Comparison of ENCODE assay signal across 1 cellular context in the genomic region with DNA sequence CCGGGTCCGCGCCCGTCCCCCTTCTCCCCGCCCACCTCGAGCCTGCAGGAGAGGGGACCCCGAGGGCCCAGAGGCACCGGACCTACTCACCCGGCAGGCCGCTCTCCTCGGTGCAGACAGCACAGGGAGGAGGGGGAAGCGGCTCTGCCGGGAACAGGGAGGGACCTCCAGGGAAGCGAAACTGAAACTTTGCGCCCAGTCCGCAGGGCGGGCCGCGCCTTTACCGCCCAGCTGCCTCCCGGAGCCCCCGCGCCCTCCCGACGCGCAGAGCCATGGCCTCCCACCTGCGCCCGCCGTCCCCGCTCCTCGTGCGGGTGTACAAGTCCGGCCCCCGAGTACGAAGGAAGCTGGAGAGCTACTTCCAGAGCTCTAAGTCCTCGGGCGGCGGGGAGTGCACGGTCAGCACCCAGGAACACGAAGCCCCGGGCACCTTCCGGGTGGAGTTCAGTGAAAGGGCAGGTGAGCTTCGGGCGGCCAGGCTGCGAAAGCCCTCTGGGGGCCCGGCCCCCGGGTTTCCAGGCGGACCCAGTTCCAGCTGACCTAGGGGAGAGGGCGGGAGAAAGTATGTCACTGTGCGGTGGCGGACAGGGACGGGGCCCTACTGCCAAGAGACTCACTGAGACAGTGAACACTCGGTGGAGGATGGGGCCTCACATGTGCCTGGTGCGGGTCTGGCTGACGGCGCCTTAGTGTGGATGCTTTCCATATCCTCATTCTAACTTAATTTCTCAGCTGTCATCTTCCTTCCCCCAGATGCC.
TF ChIP-seq lines count a peak whose summit lies in the region.

A gene (plus strand): TSS at position 184 of the 758 bp plus-strand sequence. CDS start 89 bp downstream, at position 273.
A gene (minus strand): TSS at position 146 of the 758 bp plus-strand sequence. CDS start 4,680 bp downstream, outside the sequence.

TF ChIP-seq in HepG2, 621 proteins besides CTCF, POLR2A, EP300 and RAD21 (continued from another document and continues in another):
- TF ChIP-seq, protein P1, sequence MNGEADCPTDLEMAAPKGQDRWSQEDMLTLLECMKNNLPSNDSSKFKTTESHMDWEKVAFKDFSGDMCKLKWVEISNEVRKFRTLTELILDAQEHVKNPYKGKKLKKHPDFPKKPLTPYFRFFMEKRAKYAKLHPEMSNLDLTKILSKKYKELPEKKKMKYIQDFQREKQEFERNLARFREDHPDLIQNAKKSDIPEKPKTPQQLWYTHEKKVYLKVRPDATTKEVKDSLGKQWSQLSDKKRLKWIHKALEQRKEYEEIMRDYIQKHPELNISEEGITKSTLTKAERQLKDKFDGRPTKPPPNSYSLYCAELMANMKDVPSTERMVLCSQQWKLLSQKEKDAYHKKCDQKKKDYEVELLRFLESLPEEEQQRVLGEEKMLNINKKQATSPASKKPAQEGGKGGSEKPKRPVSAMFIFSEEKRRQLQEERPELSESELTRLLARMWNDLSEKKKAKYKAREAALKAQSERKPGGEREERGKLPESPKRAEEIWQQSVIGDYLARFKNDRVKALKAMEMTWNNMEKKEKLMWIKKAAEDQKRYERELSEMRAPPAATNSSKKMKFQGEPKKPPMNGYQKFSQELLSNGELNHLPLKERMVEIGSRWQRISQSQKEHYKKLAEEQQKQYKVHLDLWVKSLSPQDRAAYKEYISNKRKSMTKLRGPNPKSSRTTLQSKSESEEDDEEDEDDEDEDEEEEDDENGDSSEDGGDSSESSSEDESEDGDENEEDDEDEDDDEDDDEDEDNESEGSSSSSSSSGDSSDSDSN (CRISPR knock-in tag; IDR thresholded peaks at IDR 0.05): peak; percentile 97
- TF ChIP-seq, protein P2, sequence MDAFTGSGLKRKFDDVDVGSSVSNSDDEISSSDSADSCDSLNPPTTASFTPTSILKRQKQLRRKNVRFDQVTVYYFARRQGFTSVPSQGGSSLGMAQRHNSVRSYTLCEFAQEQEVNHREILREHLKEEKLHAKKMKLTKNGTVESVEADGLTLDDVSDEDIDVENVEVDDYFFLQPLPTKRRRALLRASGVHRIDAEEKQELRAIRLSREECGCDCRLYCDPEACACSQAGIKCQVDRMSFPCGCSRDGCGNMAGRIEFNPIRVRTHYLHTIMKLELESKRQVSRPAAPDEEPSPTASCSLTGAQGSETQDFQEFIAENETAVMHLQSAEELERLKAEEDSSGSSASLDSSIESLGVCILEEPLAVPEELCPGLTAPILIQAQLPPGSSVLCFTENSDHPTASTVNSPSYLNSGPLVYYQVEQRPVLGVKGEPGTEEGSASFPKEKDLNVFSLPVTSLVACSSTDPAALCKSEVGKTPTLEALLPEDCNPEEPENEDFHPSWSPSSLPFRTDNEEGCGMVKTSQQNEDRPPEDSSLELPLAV (CRISPR knock-in tag; conservative IDR thresholded peaks at IDR 0.05; ENCODE audit: low read depth): no peak
- TF ChIP-seq, protein P3, sequence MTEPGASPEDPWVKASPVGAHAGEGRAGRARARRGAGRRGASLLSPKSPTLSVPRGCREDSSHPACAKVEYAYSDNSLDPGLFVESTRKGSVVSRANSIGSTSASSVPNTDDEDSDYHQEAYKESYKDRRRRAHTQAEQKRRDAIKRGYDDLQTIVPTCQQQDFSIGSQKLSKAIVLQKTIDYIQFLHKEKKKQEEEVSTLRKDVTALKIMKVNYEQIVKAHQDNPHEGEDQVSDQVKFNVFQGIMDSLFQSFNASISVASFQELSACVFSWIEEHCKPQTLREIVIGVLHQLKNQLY (CRISPR knock-in tag; IDR thresholded peaks at IDR 0.05): no peak
- TF ChIP-seq MED8 (CRISPR knock-in tag; IDR thresholded peaks at IDR 0.05; ENCODE audit: insufficient replicate concordance): peak; percentile 74
- 0 out of 2 replicates have a peak, but pooled peaks have one; percentile 10 for TF ChIP-seq RARG (CRISPR knock-in tag; IDR thresholded peaks at IDR 0.05; ENCODE audit: low read depth)
- no peak for TF ChIP-seq ZNF496 (CRISPR knock-in tag; IDR thresholded peaks at IDR 0.05; ENCODE audit: insufficient replicate concordance)
- TF ChIP-seq, protein P4, sequence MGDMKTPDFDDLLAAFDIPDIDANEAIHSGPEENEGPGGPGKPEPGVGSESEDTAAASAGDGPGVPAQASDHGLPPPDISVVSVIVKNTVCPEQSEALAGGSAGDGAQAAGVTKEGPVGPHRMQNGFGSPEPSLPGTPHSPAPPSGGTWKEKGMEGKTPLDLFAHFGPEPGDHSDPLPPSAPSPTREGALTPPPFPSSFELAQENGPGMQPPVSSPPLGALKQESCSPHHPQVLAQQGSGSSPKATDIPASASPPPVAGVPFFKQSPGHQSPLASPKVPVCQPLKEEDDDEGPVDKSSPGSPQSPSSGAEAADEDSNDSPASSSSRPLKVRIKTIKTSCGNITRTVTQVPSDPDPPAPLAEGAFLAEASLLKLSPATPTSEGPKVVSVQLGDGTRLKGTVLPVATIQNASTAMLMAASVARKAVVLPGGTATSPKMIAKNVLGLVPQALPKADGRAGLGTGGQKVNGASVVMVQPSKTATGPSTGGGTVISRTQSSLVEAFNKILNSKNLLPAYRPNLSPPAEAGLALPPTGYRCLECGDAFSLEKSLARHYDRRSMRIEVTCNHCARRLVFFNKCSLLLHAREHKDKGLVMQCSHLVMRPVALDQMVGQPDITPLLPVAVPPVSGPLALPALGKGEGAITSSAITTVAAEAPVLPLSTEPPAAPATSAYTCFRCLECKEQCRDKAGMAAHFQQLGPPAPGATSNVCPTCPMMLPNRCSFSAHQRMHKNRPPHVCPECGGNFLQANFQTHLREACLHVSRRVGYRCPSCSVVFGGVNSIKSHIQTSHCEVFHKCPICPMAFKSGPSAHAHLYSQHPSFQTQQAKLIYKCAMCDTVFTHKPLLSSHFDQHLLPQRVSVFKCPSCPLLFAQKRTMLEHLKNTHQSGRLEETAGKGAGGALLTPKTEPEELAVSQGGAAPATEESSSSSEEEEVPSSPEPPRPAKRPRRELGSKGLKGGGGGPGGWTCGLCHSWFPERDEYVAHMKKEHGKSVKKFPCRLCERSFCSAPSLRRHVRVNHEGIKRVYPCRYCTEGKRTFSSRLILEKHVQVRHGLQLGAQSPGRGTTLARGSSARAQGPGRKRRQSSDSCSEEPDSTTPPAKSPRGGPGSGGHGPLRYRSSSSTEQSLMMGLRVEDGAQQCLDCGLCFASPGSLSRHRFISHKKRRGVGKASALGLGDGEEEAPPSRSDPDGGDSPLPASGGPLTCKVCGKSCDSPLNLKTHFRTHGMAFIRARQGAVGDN (CRISPR knock-in tag; IDR thresholded peaks at IDR 0.05): peak; percentile 97
- peak; percentile 67; the same call in 1 of the 2 replicates for TF ChIP-seq ZSCAN20 (CRISPR knock-in tag; IDR thresholded peaks at IDR 0.05; ENCODE audit: borderline replicate concordance)
- peak; percentile 46; the same call in 1 of the 2 replicates for TF ChIP-seq NR2C2 (CRISPR knock-in tag; IDR thresholded peaks at IDR 0.05; ENCODE audit: borderline replicate concordance)
- TF ChIP-seq ZMYM4 (CRISPR knock-in tag; IDR thresholded peaks at IDR 0.05): peak; percentile 54
- TF ChIP-seq RAD51 (IDR thresholded peaks at IDR 0.05; ENCODE audit: borderline replicate concordance): no peak
- no peak for TF ChIP-seq ZNF83 (CRISPR knock-in tag; IDR thresholded peaks at IDR 0.05; ENCODE audit: borderline replicate concordance)
- TF ChIP-seq ZBTB38 (CRISPR knock-in tag; IDR thresholded peaks at IDR 0.05): peak; percentile 56; the same call in 1 of the 2 replicates
- no peak for TF ChIP-seq ZNF660 (CRISPR knock-in tag; IDR thresholded peaks at IDR 0.05; ENCODE audit: borderline replicate concordance, low read depth)
- TF ChIP-seq POLR2AphosphoS5 (IDR thresholded peaks at IDR 0.05; ENCODE audit: low read depth, low read length): 0 out of 2 replicates have a peak, but pooled peaks have one; percentile 28
- TF ChIP-seq XBP1 (CRISPR knock-in tag; IDR thresholded peaks at IDR 0.05): 0 out of 2 replicates have a peak, but pooled peaks have one; percentile 34
- TF ChIP-seq MEF2D (CRISPR knock-in tag; IDR thresholded peaks at IDR 0.05): no peak
- peak; percentile 39; the same call in 1 of the 2 replicates for TF ChIP-seq SP2 (CRISPR knock-in tag; IDR thresholded peaks at IDR 0.05)
- TF ChIP-seq ZNF703 (CRISPR knock-in tag; IDR thresholded peaks at IDR 0.05; ENCODE audit: borderline replicate concordance): peak; percentile 60; the same call in 1 of the 2 replicates
- TF ChIP-seq CBX1 (IDR thresholded peaks at IDR 0.05; ENCODE audit: low read depth): peak; percentile 67
- TF ChIP-seq MAF1 (CRISPR knock-in tag; IDR thresholded peaks at IDR 0.05; ENCODE audit: borderline replicate concordance): no peak
- TF ChIP-seq ZNF747 (CRISPR knock-in tag; IDR thresholded peaks at IDR 0.05; ENCODE audit: borderline replicate concordance): 0 out of 2 replicates have a peak, but pooled peaks have one; percentile 83
- TF ChIP-seq MBNL3 (CRISPR knock-in tag; conservative IDR thresholded peaks at IDR 0.05): no peak
- peak; percentile 94 for TF ChIP-seq HNRNPLL (IDR thresholded peaks at IDR 0.05; ENCODE audit: low read depth, low read length, poor library complexity, severe bottlenecking)
- no peak for TF ChIP-seq PLRG1 (conservative IDR thresholded peaks at IDR 0.05)
- TF ChIP-seq MEIS2 (CRISPR knock-in tag; IDR thresholded peaks at IDR 0.05): peak; percentile 55
- TF ChIP-seq, protein P5, sequence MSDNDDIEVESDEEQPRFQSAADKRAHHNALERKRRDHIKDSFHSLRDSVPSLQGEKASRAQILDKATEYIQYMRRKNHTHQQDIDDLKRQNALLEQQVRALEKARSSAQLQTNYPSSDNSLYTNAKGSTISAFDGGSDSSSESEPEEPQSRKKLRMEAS (IDR thresholded peaks at IDR 0.05): peak; percentile 84
- TF ChIP-seq ZFP90 (CRISPR knock-in tag; IDR thresholded peaks at IDR 0.05; ENCODE audit: borderline replicate concordance): no peak; the same call in 1 of the 2 replicates
- TF ChIP-seq, protein P6, sequence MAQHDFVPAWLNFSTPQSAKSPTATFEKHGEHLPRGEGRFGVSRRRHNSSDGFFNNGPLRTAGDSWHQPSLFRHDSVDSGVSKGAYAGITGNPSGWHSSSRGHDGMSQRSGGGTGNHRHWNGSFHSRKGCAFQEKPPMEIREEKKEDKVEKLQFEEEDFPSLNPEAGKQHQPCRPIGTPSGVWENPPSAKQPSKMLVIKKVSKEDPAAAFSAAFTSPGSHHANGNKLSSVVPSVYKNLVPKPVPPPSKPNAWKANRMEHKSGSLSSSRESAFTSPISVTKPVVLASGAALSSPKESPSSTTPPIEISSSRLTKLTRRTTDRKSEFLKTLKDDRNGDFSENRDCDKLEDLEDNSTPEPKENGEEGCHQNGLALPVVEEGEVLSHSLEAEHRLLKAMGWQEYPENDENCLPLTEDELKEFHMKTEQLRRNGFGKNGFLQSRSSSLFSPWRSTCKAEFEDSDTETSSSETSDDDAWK (CRISPR knock-in tag; IDR thresholded peaks at IDR 0.05): no peak
- TF ChIP-seq MIXL1 (CRISPR knock-in tag; IDR thresholded peaks at IDR 0.05): no peak
- no peak for TF ChIP-seq NBN (conservative IDR thresholded peaks at IDR 0.05)
- peak; percentile 73; the same call in 1 of the 2 replicates for TF ChIP-seq ZFP36L1 (CRISPR knock-in tag; IDR thresholded peaks at IDR 0.05)
- no peak for TF ChIP-seq ZBTB21 (CRISPR knock-in tag; IDR thresholded peaks at IDR 0.05)
- 0 out of 2 replicates have a peak, but pooled peaks have one; percentile 26 for TF ChIP-seq ZNF224 (CRISPR knock-in tag; IDR thresholded peaks at IDR 0.05)
- peak; percentile 93 for TF ChIP-seq KLF6 (CRISPR knock-in tag; IDR thresholded peaks at IDR 0.05)
- TF ChIP-seq, protein P7, sequence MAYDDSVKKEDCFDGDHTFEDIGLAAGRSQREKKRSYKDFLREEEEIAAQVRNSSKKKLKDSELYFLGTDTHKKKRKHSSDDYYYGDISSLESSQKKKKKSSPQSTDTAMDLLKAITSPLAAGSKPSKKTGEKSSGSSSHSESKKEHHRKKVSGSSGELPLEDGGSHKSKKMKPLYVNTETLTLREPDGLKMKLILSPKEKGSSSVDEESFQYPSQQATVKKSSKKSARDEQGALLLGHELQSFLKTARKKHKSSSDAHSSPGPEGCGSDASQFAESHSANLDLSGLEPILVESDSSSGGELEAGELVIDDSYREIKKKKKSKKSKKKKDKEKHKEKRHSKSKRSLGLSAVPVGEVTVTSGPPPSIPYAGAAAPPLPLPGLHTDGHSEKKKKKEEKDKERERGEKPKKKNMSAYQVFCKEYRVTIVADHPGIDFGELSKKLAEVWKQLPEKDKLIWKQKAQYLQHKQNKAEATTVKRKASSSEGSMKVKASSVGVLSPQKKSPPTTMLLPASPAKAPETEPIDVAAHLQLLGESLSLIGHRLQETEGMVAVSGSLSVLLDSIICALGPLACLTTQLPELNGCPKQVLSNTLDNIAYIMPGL (CRISPR knock-in tag; IDR thresholded peaks at IDR 0.05; ENCODE audit: borderline replicate concordance in 1 of 2, low read depth in 1 of 2): peak; percentile 74 to 96
- TF ChIP-seq, protein P8, sequence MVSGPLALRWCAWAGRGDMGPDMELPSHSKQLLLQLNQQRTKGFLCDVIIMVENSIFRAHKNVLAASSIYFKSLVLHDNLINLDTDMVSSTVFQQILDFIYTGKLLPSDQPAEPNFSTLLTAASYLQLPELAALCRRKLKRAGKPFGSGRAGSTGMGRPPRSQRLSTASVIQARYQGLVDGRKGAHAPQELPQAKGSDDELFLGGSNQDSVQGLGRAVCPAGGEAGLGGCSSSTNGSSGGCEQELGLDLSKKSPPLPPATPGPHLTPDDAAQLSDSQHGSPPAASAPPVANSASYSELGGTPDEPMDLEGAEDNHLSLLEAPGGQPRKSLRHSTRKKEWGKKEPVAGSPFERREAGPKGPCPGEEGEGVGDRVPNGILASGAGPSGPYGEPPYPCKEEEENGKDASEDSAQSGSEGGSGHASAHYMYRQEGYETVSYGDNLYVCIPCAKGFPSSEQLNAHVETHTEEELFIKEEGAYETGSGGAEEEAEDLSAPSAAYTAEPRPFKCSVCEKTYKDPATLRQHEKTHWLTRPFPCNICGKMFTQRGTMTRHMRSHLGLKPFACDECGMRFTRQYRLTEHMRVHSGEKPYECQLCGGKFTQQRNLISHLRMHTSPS (CRISPR knock-in tag; IDR thresholded peaks at IDR 0.05; ENCODE audit: low read depth): 0 out of 2 replicates have a peak, but pooled peaks have one; percentile 15
- no peak for TF ChIP-seq ZKSCAN5 (CRISPR knock-in tag; IDR thresholded peaks at IDR 0.05)
- 0 out of 2 replicates have a peak, but pooled peaks have one; percentile 50 for TF ChIP-seq TMF1 (CRISPR knock-in tag; IDR thresholded peaks at IDR 0.05; ENCODE audit: low read depth)
- peak; percentile 81 for TF ChIP-seq PHF20 (CRISPR knock-in tag; IDR thresholded peaks at IDR 0.05)
- TF ChIP-seq ZNF768 (CRISPR knock-in tag; IDR thresholded peaks at IDR 0.05): peak; percentile 72; the same call in 1 of the 2 replicates
- TF ChIP-seq, protein P9, sequence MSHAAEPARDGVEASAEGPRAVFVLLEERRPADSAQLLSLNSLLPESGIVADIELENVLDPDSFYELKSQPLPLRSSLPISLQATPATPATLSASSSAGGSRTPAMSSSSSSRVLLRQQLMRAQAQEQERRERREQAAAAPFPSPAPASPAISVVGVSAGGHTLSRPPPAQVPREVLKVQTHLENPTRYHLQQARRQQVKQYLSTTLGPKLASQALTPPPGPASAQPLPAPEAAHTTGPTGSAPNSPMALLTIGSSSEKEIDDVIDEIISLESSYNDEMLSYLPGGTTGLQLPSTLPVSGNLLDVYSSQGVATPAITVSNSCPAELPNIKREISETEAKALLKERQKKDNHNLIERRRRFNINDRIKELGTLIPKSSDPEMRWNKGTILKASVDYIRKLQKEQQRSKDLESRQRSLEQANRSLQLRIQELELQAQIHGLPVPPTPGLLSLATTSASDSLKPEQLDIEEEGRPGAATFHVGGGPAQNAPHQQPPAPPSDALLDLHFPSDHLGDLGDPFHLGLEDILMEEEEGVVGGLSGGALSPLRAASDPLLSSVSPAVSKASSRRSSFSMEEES (CRISPR knock-in tag; IDR thresholded peaks at IDR 0.05): no peak
